ENCODE assay signal across 8 cellular contexts in the genomic region with DNA sequence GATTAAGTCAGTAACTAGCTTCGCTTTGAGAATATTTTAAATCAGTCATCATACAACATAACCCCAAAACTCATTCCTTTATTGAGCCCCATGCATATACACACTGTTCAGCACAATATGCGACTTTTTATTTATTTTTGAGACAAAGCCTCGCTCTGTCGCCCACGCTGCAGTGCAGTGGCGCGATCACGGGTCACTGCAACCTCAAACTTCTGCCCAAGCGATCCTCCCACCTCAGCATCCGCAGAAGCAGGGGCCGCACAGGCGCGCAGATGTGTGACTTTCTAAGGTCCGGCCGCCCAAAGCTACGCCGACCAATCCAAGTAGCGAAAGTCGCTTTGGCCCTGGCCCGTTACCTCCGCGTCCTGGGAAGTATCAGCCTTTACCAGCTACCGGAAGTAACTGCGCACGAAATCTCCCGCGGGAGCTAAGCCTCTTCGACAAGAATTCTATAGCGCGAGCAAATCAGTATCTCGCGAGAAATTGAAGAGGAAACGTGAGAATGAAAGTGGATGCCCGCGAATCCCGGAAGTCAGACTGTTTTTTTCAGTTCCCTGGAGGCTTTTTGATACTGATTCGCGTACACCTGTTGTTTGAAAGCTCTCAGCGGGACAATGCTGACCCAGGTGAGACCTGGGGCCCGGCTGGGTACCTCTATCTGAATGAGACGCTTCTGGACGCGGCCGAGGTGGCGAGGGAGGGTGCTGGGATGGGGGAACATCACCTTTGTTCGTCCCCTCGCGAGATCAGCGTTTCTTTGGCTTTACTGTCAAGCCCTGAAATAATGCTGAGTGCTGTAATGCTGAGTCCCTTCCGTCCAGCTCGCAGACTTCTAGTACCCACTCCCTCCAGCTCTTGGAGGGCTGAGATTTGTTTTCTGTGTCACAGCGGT. TPM values are rescaled to one million over a fixed set of nuclear protein-coding genes. Genes with fewer than 3 reads are reported as not detected.
DNase-seq lines count a peak whose midpoint lies in the region; ATAC-seq and TF ChIP-seq lines count a peak whose summit lies in the region.

A gene (minus strand): TSS at position 404 of the 892 bp plus-strand sequence. CDS start 1,405 bp downstream, outside the sequence.
A gene (plus strand): TSS at position 549 of the 892 bp plus-strand sequence. CDS start 66 bp downstream, at position 615.

- peak within 1 kb of the TSS; percentile 90 for H2AFZ ChIP-seq in hepatocyte

- H3K9ac ChIP-seq in rectal smooth muscle tissue (ENCODE audit: low read length): peak within 1 kb of the TSS; percentile 76

- no peaks in the 10 kb centered on the region for H3K27me3 ChIP-seq in hepatocyte
- no peaks in the 10 kb centered on the region for H3K27me3 ChIP-seq in rectal smooth muscle tissue (ENCODE audit: control insufficient read depth, insufficient read depth, low read length)
- H3K27me3 ChIP-seq in aorta (ENCODE audit: control insufficient read depth in 1 of 2, insufficient read depth in 2 of 2, low read length in 1 of 2): no peaks in the 10 kb centered on the region

- intact Hi-C loops in aorta (cut with DNase I): loop anchor here in 1 of 2 donors (5.0 to 10.0 kb wide), 2 partner anchors 80 to 148 kb away; a partner anchor contains a TSS

- H3K27ac ChIP-seq in hepatocyte: peak within 1 kb of the TSS; percentile 99
- peak within 1 kb of the TSS; percentile 97 for H3K27ac ChIP-seq in rectal smooth muscle tissue (ENCODE audit: low read depth, low read length)
- H3K27ac ChIP-seq in aorta (ENCODE audit: low read depth in 1 of 2, low read length in 2 of 2): peak within 1 kb of the TSS; percentile 57 to 96

- TF ChIP-seq CTCF in astrocyte of the cerebellum (IDR thresholded peaks at IDR 0.05; ENCODE audit: low read depth, low read length, missing control alignments) (no peak), hepatocyte (IDR thresholded peaks at IDR 0.05; ENCODE audit: poor library complexity) (no peak)

- ATAC-seq in GM18511 (IDR thresholded peaks at IDR 0.05; ENCODE audit: unreplicated experiment) (peak; percentile 93), HG03025 (IDR thresholded peaks at IDR 0.05; ENCODE audit: low FRiP score, unreplicated experiment) (peak; percentile 96), aorta (ENCODE audit: low FRiP score) (peak; percentile 97)

- WGBS in hepatocyte (ENCODE audit: low lambda C conversion rate, missing lambda C conversion rate): 1% methylated on average over 51 of the region's 52 CpGs
- 0% methylated on average over 52 of the region's 52 CpGs for WGBS in aorta, 2 donors

- H3K4me2 ChIP-seq in hepatocyte: peak within 1 kb of the TSS; percentile 83

- no peaks in the 10 kb centered on the region for H3K9me2 ChIP-seq in hepatocyte (replicated peaks; ENCODE audit: insufficient read depth)

- no peaks in the 10 kb centered on the region for H4K20me1 ChIP-seq in hepatocyte (ENCODE audit: insufficient read depth, poor library complexity, severe bottlenecking)

- H3K9me3 ChIP-seq in hepatocyte (ENCODE audit: low read depth): no peaks in the 10 kb centered on the region
- H3K9me3 ChIP-seq in aorta (ENCODE audit: control insufficient read depth, low read length): no peaks in the 10 kb centered on the region

- no peaks in the 10 kb centered on the region for H3K36me3 ChIP-seq in hepatocyte (replicated peaks; ENCODE audit: insufficient read depth, low read depth)
- no peaks in the 10 kb centered on the region for H3K36me3 ChIP-seq in rectal smooth muscle tissue (ENCODE audit: control insufficient read depth, insufficient read depth, low read length)
- H3K36me3 ChIP-seq in aorta (ENCODE audit: control insufficient read depth in 1 of 2, insufficient read depth in 2 of 2, low read length in 1 of 2): peaks cover 0 to 2% of the 10 kb centered on the region in 2 donors

- H3K4me3 ChIP-seq in astrocyte of the cerebellum (ENCODE audit: low read depth, low read length) (peak within 1 kb of the TSS; percentile 58), hepatocyte (peak within 1 kb of the TSS; percentile 72), rectal smooth muscle tissue (ENCODE audit: low read length) (peak within 1 kb of the TSS; percentile 93), aorta (ENCODE audit: low read length in 2 of 2) (peak within 1 kb of the TSS; percentile 60 to 92)

- in situ Hi-C loops in astrocyte of the cerebellum (cut with HindIII; ENCODE audit: low sequenced_read_pairs): no loop called here

- H3K4me1 ChIP-seq in hepatocyte (ENCODE audit: insufficient read depth): peaks cover 4% of the 10 kb centered on the region
- H3K4me1 ChIP-seq in rectal smooth muscle tissue (ENCODE audit: control insufficient read depth, insufficient read depth, low read length): peaks cover 3% of the 10 kb centered on the region
- H3K4me1 ChIP-seq in aorta (ENCODE audit: control insufficient read depth in 1 of 2, insufficient read depth in 2 of 2, low read length in 2 of 2): peaks cover 0 to 3% of the 10 kb centered on the region in 2 donors

- peaks cover 27% of the 10 kb centered on the region for H3K79me2 ChIP-seq in hepatocyte

- DNase-seq in NCI-H2029 treated with DMSO at 0.1 percent for 48 hours (lab: John Stamatoyannopoulos, UW): peak; percentile 96
- peak; percentile 69 for DNase-seq in T-helper 9 cell
- peak; percentile 95 for DNase-seq in astrocyte of the cerebellum (ENCODE audit: low read depth)
- peak; percentile 95 for DNase-seq in hepatocyte (ENCODE audit: low spot score)
- peak; percentile 96 to 97 for DNase-seq in aorta

RNA-seq across cellular contexts. Expression of the first gene that starts in this region (rescaled TPM):
- total RNA-seq in hepatocyte: 7.3 and 7.9 TPM in 2 replicates
- polyA plus RNA-seq in hepatocyte: 3.9 and 6.5 TPM in 2 replicates
- 1 to 10 TPM; 4.5 to 7.1 TPM for total RNA-seq in aorta
- polyA plus RNA-seq in aorta: 1 to 10 TPM; 2.3 to 4.3 TPM

RNA-seq across cellular contexts. Expression of the second gene that starts in this region (rescaled TPM):
- 9.0 and 9.6 TPM in 2 replicates for total RNA-seq in hepatocyte
- polyA plus RNA-seq in hepatocyte: 4.5 and 5.6 TPM in 2 replicates
- 10 to 100 TPM; 15.5 to 20.0 TPM for total RNA-seq in aorta
- polyA plus RNA-seq in aorta: 10 to 100 TPM in 1 of 2 donors, 1 to 10 TPM in 1; 3.9 to 12.3 TPM

Comparison
In these comparisons a context has a peak if more than half of its experiments do, and no peak if none do; other contexts are left out.
1. Peak in every context shown above with its lines: DNase-seq, ATAC-seq, H3K4me3 ChIP-seq and H3K27ac ChIP-seq.